ENCODE assay signal across 29 cellular contexts in the genomic region with DNA sequence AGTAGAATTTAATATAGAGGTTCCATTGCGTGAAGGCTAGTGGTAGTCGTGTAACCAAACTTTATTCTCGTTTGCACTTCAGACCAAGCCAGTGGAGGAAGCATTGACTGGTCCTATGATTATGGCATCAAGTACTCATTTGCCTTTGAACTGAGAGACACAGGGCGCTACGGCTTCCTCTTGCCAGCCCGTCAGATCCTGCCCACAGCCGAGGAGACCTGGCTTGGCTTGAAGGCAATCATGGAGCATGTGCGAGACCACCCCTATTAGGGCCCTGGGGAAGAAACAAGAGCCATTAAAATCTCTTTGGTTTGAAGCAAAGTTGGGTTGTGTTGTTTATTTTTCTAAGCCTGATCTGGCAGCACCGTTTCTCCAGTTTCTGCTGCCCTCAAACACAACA. TPM values are rescaled to one million over a fixed set of nuclear protein-coding genes. Genes with fewer than 3 reads are reported as not detected.
"Had no signal": no experiment of that assay in that cellular context is flagged by ENCODE, and none has a peak within 500 bp of the region (broad histone marks: within the 10 kb centered on the region; RNA-seq: fewer than 3 reads in every experiment).

No MANE protein-coding gene starts in this region.

- H3K4me1 ChIP-seq: gastrocnemius medialis, psoas muscle, sigmoid colon, testis, upper lobe of left lung had no signal

- H3K27me3 ChIP-seq: gastrocnemius medialis, ovary, sigmoid colon, testis, tibial artery, upper lobe of left lung had no signal

- DNase-seq: dermis blood vessel endothelial cell; effector memory CD4-positive, alpha-beta T cell; erythroblast; gastrocnemius medialis; head of caudate nucleus; mucosa of descending colon; naive B cell; occipital lobe; ovary; posterior cingulate gyrus; psoas muscle; right cardiac atrium; sigmoid colon; stimulated activated CD4-positive, alpha-beta T cell treated with anti-CD3 and anti-CD28 coated beads, Interleukin-4, amount 100 ng/mL, for 4 hours; stimulated activated naive CD8-positive, alpha-beta T cell treated with anti-CD3 and anti-CD28 coated beads, Interleukin-15, Interleukin-2, amounts not matched to agents 100 U/mL and 50 U/mL, for 24 hours; substantia nigra; testis; tibial artery; upper lobe of left lung had no signal

- H3K36me3 ChIP-seq: gastrocnemius medialis, ovary, sigmoid colon, tibial artery, upper lobe of left lung had no signal

- H3K27ac ChIP-seq: coronary artery, gastrocnemius medialis, ovary, psoas muscle, sigmoid colon, testis, tibial artery, upper lobe of left lung had no signal

- H3K9me3 ChIP-seq: gastrocnemius medialis, mucosa of descending colon, ovary, psoas muscle, sigmoid colon, testis, tibial artery, upper lobe of left lung had no signal

- ATAC-seq: gastrocnemius medialis; left lobe of liver; mucosa of descending colon; natural killer cell treated with Interleukin-12 subunit alpha and Interleukin-12 subunit beta and Interleukin-15 and Interleukin-18, amount 100 ng/mL, for 72 hours; psoas muscle; right cardiac atrium; stimulated activated memory B cell treated with anti-CD40 and anti-IgM and Interleukin-4, amounts not matched to agents 10 μg/mL and 1 μg/mL and 100 μg/mL, for 72 hours; stimulated activated naive CD8-positive, alpha-beta T cell treated with anti-CD3 and anti-CD28 coated beads, Interleukin-15, Interleukin-2, amounts not matched to agents 100 U/mL and 50 U/mL, for 24 hours had no signal

- H3K4me3 ChIP-seq: coronary artery, gastrocnemius medialis, lung, mucosa of descending colon, ovary, psoas muscle, sigmoid colon, testis, tibial artery, upper lobe of left lung had no signal

RNA-seq across cellular contexts. Expression of a gene that starts 3.5 kb away (rescaled TPM):
- total RNA-seq: gastrocnemius medialis; left lobe of liver; mucosa of descending colon; natural killer cell treated with Interleukin-12 subunit alpha and Interleukin-12 subunit beta and Interleukin-15 and Interleukin-18, amount 100 ng/mL, for 72 hours; sigmoid colon had no signal

RNA-seq across cellular contexts. Expression of a gene that starts 22.8 kb away (rescaled TPM):
- total RNA-seq: dermis blood vessel endothelial cell; gastrocnemius medialis; glomerular endothelial cell; liver; natural killer cell treated with Interleukin-12 subunit alpha and Interleukin-12 subunit beta and Interleukin-15 and Interleukin-18, amount 100 ng/mL, for 72 hours; occipital lobe; renal cortical epithelial cell; sigmoid colon had no signal
- polyA plus RNA-seq: liver had no signal

RNA-seq across cellular contexts. Expression of a gene that starts 55.1 kb away (rescaled TPM):
- total RNA-seq: dermis blood vessel endothelial cell; gastrocnemius medialis; glomerular endothelial cell; left lobe of liver; liver; lung; mesothelial cell of epicardium; mucosa of descending colon; natural killer cell treated with Interleukin-12 subunit alpha and Interleukin-12 subunit beta and Interleukin-15 and Interleukin-18, amount 100 ng/mL, for 72 hours; occipital lobe; ovary; renal cortical epithelial cell; right cardiac atrium; sigmoid colon; skeletal muscle tissue; upper lobe of left lung had no signal
- polyA plus RNA-seq: ovary, right cardiac atrium had no signal
